2 cellular contexts compared by ENCODE assay signal in the genomic region with DNA sequence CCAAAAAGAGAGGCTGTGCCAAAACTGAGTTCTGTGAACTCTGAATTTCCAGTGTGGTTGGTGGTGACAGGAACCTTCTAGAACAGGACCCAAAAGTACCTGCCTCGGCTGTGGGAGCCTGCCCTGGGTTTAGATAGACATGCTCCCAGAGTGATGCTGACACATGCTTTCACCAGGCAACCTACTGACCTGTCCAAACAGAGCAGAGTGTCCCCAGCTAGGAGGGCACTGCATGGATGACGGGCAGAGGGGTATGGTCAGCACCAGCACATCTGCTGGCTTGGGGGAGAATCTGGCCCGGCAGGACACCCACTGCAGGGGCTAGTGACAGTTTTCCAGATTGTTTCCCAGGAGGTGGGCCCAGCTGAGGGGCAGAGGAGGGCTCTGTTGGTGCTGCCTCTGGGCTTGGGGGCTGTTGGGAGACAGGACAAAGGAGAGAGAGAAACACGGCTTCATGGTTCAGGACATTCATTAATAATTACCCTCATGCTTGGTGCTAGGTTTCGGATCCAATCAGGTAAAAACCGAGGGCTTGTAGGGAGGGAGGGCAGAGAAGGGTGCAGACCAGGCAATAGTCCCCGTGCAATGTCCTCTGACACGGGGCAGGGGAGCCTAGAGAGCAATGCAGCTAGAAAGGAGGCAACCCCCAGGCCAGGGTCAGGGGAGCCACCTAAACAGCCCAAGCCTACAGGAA.
TF ChIP-seq lines count a peak whose summit lies in the region.

No MANE protein-coding gene starts in this region.

TF ChIP-seq in GM23338, 12 proteins besides CTCF, POLR2A, EP300 and RAD21 (continues in another document):
- TF ChIP-seq NANOG (IDR thresholded peaks at IDR 0.05; ENCODE audit: borderline replicate concordance) (no peak), JUNB (IDR thresholded peaks at IDR 0.05; ENCODE audit: unreplicated experiment) (no peak), EZH2 (IDR thresholded peaks at IDR 0.05; ENCODE audit: low read depth, unreplicated experiment) (no peak), POLR2AphosphoS5 (IDR thresholded peaks at IDR 0.05; ENCODE audit: low read depth) (no peak), STAT1 (IDR thresholded peaks at IDR 0.05; ENCODE audit: unreplicated experiment) (no peak)
- TF ChIP-seq, protein P1, sequence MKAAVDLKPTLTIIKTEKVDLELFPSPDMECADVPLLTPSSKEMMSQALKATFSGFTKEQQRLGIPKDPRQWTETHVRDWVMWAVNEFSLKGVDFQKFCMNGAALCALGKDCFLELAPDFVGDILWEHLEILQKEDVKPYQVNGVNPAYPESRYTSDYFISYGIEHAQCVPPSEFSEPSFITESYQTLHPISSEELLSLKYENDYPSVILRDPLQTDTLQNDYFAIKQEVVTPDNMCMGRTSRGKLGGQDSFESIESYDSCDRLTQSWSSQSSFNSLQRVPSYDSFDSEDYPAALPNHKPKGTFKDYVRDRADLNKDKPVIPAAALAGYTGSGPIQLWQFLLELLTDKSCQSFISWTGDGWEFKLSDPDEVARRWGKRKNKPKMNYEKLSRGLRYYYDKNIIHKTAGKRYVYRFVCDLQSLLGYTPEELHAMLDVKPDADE (IDR thresholded peaks at IDR 0.05), result no peak
- TF ChIP-seq, protein P2, sequence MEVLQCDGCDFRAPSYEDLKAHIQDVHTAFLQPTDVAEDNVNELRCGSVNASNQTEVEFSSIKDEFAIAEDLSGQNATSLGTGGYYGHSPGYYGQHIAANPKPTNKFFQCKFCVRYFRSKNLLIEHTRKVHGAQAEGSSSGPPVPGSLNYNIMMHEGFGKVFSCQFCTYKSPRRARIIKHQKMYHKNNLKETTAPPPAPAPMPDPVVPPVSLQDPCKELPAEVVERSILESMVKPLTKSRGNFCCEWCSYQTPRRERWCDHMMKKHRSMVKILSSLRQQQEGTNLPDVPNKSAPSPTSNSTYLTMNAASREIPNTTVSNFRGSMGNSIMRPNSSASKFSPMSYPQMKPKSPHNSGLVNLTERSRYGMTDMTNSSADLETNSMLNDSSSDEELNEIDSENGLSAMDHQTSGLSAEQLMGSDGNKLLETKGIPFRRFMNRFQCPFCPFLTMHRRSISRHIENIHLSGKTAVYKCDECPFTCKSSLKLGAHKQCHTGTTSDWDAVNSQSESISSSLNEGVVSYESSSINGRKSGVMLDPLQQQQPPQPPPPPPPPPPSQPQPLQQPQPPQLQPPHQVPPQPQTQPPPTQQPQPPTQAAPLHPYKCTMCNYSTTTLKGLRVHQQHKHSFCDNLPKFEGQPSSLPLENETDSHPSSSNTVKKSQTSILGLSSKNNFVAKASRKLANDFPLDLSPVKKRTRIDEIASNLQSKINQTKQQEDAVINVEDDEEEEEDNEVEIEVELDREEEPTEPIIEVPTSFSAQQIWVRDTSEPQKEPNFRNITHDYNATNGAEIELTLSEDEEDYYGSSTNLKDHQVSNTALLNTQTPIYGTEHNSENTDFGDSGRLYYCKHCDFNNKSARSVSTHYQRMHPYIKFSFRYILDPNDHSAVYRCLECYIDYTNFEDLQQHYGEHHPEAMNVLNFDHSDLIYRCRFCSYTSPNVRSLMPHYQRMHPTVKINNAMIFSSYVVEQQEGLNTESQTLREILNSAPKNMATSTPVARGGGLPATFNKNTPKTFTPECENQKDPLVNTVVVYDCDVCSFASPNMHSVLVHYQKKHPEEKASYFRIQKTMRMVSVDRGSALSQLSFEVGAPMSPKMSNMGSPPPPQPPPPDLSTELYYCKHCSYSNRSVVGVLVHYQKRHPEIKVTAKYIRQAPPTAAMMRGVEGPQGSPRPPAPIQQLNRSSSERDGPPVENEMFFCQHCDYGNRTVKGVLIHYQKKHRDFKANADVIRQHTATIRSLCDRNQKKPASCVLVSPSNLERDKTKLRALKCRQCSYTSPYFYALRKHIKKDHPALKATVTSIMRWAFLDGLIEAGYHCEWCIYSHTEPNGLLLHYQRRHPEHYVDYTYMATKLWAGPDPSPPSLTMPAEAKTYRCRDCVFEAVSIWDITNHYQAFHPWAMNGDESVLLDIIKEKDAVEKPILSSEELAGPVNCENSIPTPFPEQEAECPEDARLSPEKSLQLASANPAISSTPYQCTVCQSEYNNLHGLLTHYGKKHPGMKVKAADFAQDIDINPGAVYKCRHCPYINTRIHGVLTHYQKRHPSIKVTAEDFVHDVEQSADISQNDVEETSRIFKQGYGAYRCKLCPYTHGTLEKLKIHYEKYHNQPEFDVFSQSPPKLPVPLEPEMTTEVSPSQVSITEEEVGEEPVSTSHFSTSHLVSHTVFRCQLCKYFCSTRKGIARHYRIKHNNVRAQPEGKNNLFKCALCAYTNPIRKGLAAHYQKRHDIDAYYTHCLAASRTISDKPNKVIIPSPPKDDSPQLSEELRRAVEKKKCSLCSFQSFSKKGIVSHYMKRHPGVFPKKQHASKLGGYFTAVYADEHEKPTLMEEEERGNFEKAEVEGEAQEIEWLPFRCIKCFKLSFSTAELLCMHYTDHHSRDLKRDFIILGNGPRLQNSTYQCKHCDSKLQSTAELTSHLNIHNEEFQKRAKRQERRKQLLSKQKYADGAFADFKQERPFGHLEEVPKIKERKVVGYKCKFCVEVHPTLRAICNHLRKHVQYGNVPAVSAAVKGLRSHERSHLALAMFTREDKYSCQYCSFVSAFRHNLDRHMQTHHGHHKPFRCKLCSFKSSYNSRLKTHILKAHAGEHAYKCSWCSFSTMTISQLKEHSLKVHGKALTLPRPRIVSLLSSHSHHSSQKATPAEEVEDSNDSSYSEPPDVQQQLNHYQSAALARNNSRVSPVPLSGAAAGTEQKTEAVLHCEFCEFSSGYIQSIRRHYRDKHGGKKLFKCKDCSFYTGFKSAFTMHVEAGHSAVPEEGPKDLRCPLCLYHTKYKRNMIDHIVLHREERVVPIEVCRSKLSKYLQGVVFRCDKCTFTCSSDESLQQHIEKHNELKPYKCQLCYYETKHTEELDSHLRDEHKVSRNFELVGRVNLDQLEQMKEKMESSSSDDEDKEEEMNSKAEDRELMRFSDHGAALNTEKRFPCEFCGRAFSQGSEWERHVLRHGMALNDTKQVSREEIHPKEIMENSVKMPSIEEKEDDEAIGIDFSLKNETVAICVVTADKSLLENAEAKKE (CRISPR knock-in tag; IDR thresholded peaks at IDR 0.05), result no peak
- TF ChIP-seq, protein P3, sequence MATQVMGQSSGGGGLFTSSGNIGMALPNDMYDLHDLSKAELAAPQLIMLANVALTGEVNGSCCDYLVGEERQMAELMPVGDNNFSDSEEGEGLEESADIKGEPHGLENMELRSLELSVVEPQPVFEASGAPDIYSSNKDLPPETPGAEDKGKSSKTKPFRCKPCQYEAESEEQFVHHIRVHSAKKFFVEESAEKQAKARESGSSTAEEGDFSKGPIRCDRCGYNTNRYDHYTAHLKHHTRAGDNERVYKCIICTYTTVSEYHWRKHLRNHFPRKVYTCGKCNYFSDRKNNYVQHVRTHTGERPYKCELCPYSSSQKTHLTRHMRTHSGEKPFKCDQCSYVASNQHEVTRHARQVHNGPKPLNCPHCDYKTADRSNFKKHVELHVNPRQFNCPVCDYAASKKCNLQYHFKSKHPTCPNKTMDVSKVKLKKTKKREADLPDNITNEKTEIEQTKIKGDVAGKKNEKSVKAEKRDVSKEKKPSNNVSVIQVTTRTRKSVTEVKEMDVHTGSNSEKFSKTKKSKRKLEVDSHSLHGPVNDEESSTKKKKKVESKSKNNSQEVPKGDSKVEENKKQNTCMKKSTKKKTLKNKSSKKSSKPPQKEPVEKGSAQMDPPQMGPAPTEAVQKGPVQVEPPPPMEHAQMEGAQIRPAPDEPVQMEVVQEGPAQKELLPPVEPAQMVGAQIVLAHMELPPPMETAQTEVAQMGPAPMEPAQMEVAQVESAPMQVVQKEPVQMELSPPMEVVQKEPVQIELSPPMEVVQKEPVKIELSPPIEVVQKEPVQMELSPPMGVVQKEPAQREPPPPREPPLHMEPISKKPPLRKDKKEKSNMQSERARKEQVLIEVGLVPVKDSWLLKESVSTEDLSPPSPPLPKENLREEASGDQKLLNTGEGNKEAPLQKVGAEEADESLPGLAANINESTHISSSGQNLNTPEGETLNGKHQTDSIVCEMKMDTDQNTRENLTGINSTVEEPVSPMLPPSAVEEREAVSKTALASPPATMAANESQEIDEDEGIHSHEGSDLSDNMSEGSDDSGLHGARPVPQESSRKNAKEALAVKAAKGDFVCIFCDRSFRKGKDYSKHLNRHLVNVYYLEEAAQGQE (IDR thresholded peaks at IDR 0.05; ENCODE audit: unreplicated experiment), result no peak

TF ChIP-seq in HepG2, 621 proteins besides CTCF, POLR2A, EP300 and RAD21:
- TF ChIP-seq ZNF251 (CRISPR knock-in tag; IDR thresholded peaks at IDR 0.05) (no peak), KDM3A (CRISPR knock-in tag; IDR thresholded peaks at IDR 0.05; ENCODE audit: low read depth) (no peak), ZNF639 (CRISPR knock-in tag; conservative IDR thresholded peaks at IDR 0.05) (no peak), ZNF883 (CRISPR knock-in tag; IDR thresholded peaks at IDR 0.05; ENCODE audit: not compliant biosample characterization) (no peak), ZNF773 (CRISPR knock-in tag; IDR thresholded peaks at IDR 0.05; ENCODE audit: borderline replicate concordance) (no peak), ONECUT2 (CRISPR knock-in tag; IDR thresholded peaks at IDR 0.05) (no peak), SOX13 (IDR thresholded peaks at IDR 0.05) (no peak), SOX13 (CRISPR knock-in tag; conservative IDR thresholded peaks at IDR 0.05 in 1 of 2, IDR thresholded peaks at IDR 0.05 in 1 of 2) (no peak), FOXA1 (IDR thresholded peaks at IDR 0.05) (no peak), FOXA1 (CRISPR knock-in tag; IDR thresholded peaks at IDR 0.05) (no peak), SUZ12 (IDR thresholded peaks at IDR 0.05; ENCODE audit: low read depth, low read length) (no peak), GLMP (CRISPR knock-in tag; IDR thresholded peaks at IDR 0.05; ENCODE audit: borderline replicate concordance) (no peak), TSC22D2 (CRISPR knock-in tag; IDR thresholded peaks at IDR 0.05; ENCODE audit: borderline replicate concordance) (no peak)
